13 cellular contexts compared by ENCODE assay signal in genomic region chr16:4136229-4136813, GRCh38. TPM values are rescaled to one million over a fixed set of nuclear protein-coding genes. Genes with fewer than 3 reads are reported as not detected.
DNase-seq lines count a peak whose midpoint lies in the region; FAIRE-seq and TF ChIP-seq lines count a peak whose summit lies in the region.
"Had no signal": no experiment of that assay in that cellular context is flagged by ENCODE, and none has a peak within 500 bp of the region (broad histone marks: within the 10 kb centered on the region; RNA-seq: fewer than 3 reads in every experiment).

No MANE protein-coding gene starts in this region.

- no peak overlapping the region for H3K23ac ChIP-seq in H1 (ENCODE audit: insufficient read length)
- H3K23ac ChIP-seq in mesendoderm (ENCODE audit: low read length), result no peak overlapping the region

- H3K4me3 ChIP-seq in H1 (ENCODE audit: extremely low read depth in 1 of 4, insufficient read depth in 2 of 4, low read depth in 3 of 4, low read length in 4 of 4) (no peak overlapping the region), mesendoderm (ENCODE audit: low read length) (no peak overlapping the region)

- H3K4me1 ChIP-seq in H1 (replicated peaks in 1 of 4; ENCODE audit: control insufficient read depth in 3 of 4, insufficient read depth in 4 of 4, low read length in 3 of 4) (peaks cover 0 to 10% (median 6%) of the 10 kb centered on the region in 4 experiments; a peak in 5 of 7 replicates), mesendoderm (ENCODE audit: control insufficient read depth, low read depth, low read length) (peaks cover 7% of the 10 kb centered on the region)

- no peak overlapping the region; the same call in 1 of the 2 replicates for H4K8ac ChIP-seq in H1 (ENCODE audit: extremely low read depth, insufficient read depth, low read length)
- no peak overlapping the region for H4K8ac ChIP-seq in mesendoderm (ENCODE audit: low read depth, low read length)

- peaks cover 0 to 6% of the 10 kb centered on the region in 2 experiments for H4K20me1 ChIP-seq in H1 (replicated peaks in 1 of 2; ENCODE audit: control insufficient read depth in 1 of 2, insufficient read depth in 2 of 2, low read length in 2 of 2)

- H2BK120ac ChIP-seq in H1 (replicated peaks; ENCODE audit: low read depth, low read length) (no peak overlapping the region), mesendoderm (ENCODE audit: low read depth, low read length) (no peak overlapping the region)

- no peak overlapping the region for H2BK5ac ChIP-seq in H1 (ENCODE audit: low read depth, low read length)
- no peak overlapping the region for H2BK5ac ChIP-seq in mesendoderm (ENCODE audit: low read length)

- 0 out of 2 replicates have a peak overlapping the region, but pooled peaks have one; percentile 39 for H2BK12ac ChIP-seq in H1 (ENCODE audit: low read depth, low read length)

- H3K79me2 ChIP-seq in H1 (ENCODE audit: control insufficient read depth in 1 of 2, insufficient read depth in 2 of 2, low read length in 2 of 2) (no peaks in the 10 kb centered on the region), mesendoderm (ENCODE audit: control insufficient read depth, insufficient read depth, low read length) (no peaks in the 10 kb centered on the region)

- no peak overlapping the region; the same call in 1 of the 2 replicates for H3K18ac ChIP-seq in H1 (ENCODE audit: extremely low read depth, low read length)
- H3K18ac ChIP-seq in mesendoderm (ENCODE audit: low read length), result no peak overlapping the region

- POLR2A ChIA-PET in H1 (lab: Charles Lee; ENCODE audit: partially characterized antibody), result no interaction called here

- H3K9ac ChIP-seq in H1 (replicated peaks in 1 of 4; ENCODE audit: extremely low read depth in 1 of 4, low read depth in 3 of 4, low read length in 3 of 4) (no peak overlapping the region), mesendoderm (ENCODE audit: low read length) (no peak overlapping the region)

- H3K36me3 ChIP-seq in H1 (ENCODE audit: control insufficient read depth in 2 of 4, insufficient read depth in 4 of 4, low read length in 3 of 4), result no peaks in the 10 kb centered on the region
- H3K36me3 ChIP-seq in mesendoderm (ENCODE audit: control insufficient read depth, insufficient read depth, low read length), result no peaks in the 10 kb centered on the region

- peaks cover 3% of the 10 kb centered on the region; the same call in 1 of the 2 replicates for H3K23me2 ChIP-seq in H1 (ENCODE audit: low read depth, low read length)

- H4K91ac ChIP-seq in H1 (replicated peaks; ENCODE audit: insufficient read length, low read length), result no peak overlapping the region

- TF ChIP-seq POLR2A in H1 (IDR thresholded peaks at IDR 0.05; ENCODE audit: control extremely low read depth in 1 of 2, low read depth in 2 of 2, low read length in 2 of 2), result no peak

- no peak overlapping the region for H4K5ac ChIP-seq in H1 (ENCODE audit: insufficient read length, low read depth, low read length)
- no peak overlapping the region for H4K5ac ChIP-seq in mesendoderm (ENCODE audit: low read length)

- peaks cover 0 to 11% (median 5%) of the 10 kb centered on the region in 4 experiments; a peak in 4 of 7 replicates for H3K27me3 ChIP-seq in H1 (replicated peaks in 1 of 4; ENCODE audit: control insufficient read depth in 3 of 4, extremely low read depth in 1 of 4, insufficient read depth in 3 of 4, low read length in 3 of 4)
- H3K27me3 ChIP-seq in mesendoderm (ENCODE audit: insufficient read depth, low read length, poor library complexity), result no peaks in the 10 kb centered on the region

- in situ Hi-C loops in Caki2 (cut with HindIII; ENCODE audit: low pct_unique_long_range_greater_than_20kb, low sequenced_read_pairs), result no loop called here

- TF ChIP-seq RAD21 in H1 (IDR thresholded peaks at IDR 0.05 in 1 of 2, conservative IDR thresholded peaks at IDR 0.05 in 1 of 2; ENCODE audit: low read depth in 2 of 2, low read length in 2 of 2), result no peak; a peak in 1 of 4 replicates

- 82% methylated on average over 9 of the region's 9 CpGs; no CpG with 5 or more reads in 1 of the 2 experiments for WGBS in H1 (ENCODE audit: extremely low coverage in 1 of 2, insufficient coverage in 1 of 2, insufficient read length in 1 of 2, insufficient replicate concordance in 2 of 2, low coverage in 1 of 2, low lambda C conversion rate in 2 of 2, missing lambda C conversion rate in 1 of 2), 2 experiments
- no CpG with 5 or more reads among the region's 9 CpGs for WGBS in mesendoderm (ENCODE audit: extremely low coverage, insufficient coverage, low lambda C conversion rate)

- H2AFZ ChIP-seq in H1 (ENCODE audit: low read length), result no peak overlapping the region

- H3K4ac ChIP-seq in H1 (replicated peaks; ENCODE audit: insufficient read length, low read depth, low read length) (no peak overlapping the region), mesendoderm (ENCODE audit: low read depth, low read length) (no peak overlapping the region)

- H2BK20ac ChIP-seq in H1 (ENCODE audit: low read length), result no peak overlapping the region

- no peak overlapping the region for H3K14ac ChIP-seq in H1 (ENCODE audit: insufficient read length)

- H3K27ac ChIP-seq in H1 (ENCODE audit: low read depth, low read length), result no peak overlapping the region
- no peak overlapping the region for H3K27ac ChIP-seq in mesendoderm (ENCODE audit: low read depth, low read length)

- peak in 1 of 3 experiments; percentile 7; a peak in 1 of 4 replicates for TF ChIP-seq CTCF in H1 (IDR thresholded peaks at IDR 0.05; ENCODE audit: control extremely low read depth in 1 of 3, insufficient read depth in 1 of 3, low read depth in 1 of 3, low read length in 3 of 3)

- CTCF ChIA-PET in H1 (lab: Charles Lee; ENCODE audit: partially characterized antibody), result interaction anchor here (1.0 to 2.0 kb wide), 2 partner anchors 10 to 21 kb away, joined by 3 to 6 read pairs; no protein-coding TSS in a partner anchor

- H2AK5ac ChIP-seq in H1 (ENCODE audit: low read depth, low read length), result no peak overlapping the region
- H2AK5ac ChIP-seq in mesendoderm (ENCODE audit: low read length), result no peak overlapping the region

- no peak overlapping the region for H3K4me2 ChIP-seq in H1 (ENCODE audit: insufficient read depth in 1 of 2, low read depth in 2 of 2, low read length in 2 of 2)
- no peak overlapping the region for H3K4me2 ChIP-seq in mesendoderm (ENCODE audit: low read length)

- H3K9me3 ChIP-seq in H1 (ENCODE audit: insufficient read depth in 2 of 2, low read depth in 1 of 2, low read length in 1 of 2), result 0 out of 4 replicates have a peak, but pooled peaks cover 0 to 4% of the 10 kb centered on the region in 2 experiments

- no peak for TF ChIP-seq EP300 in H1 (IDR thresholded peaks at IDR 0.05; ENCODE audit: borderline replicate concordance in 1 of 2, low read depth in 2 of 2, low read length in 2 of 2)

- H3K56ac ChIP-seq in H1 (replicated peaks; ENCODE audit: insufficient read length, low read depth, low read length) (no peak overlapping the region), mesendoderm (ENCODE audit: low read length) (no peak overlapping the region)

- no peaks in the 10 kb centered on the region for H3K79me1 ChIP-seq in H1 (ENCODE audit: low read depth, low read length)
- no peaks in the 10 kb centered on the region for H3K79me1 ChIP-seq in mesendoderm (ENCODE audit: low read length)

- H2BK15ac ChIP-seq in H1 (ENCODE audit: low read length) (no peak overlapping the region), mesendoderm (replicated peaks; ENCODE audit: low read depth) (no peak overlapping the region)

- peak; percentile 90 for DNase-seq in Caki2 (ENCODE audit: low read depth)
- DNase-seq in NCI-H2029 treated with DMSO at 0.1 percent for 48 hours (lab: John Stamatoyannopoulos, UW), result peak; percentile 61
- no peak for DNase-seq in H1 (ENCODE audit: low read depth in 1 of 2, low spot score in 2 of 2)
- DNase-seq in mesendoderm, result peak; percentile 94
- DNase-seq in CD1c-positive myeloid dendritic cell (ENCODE audit: extremely low spot score), result no peak
- DNase-seq in NCI-H2171 (lab: John Stamatoyannopoulos, UW), result no peak
- no peak for DNase-seq in ecto neural progenitor cell (ENCODE audit: low spot score)
- no peak for DNase-seq in activated effector memory CD4-positive, alpha-beta T cell treated with anti-CD3 and anti-CD28 coated beads, Interleukin-2, amount 50 U/mL, for 16 hours
- DNase-seq: activated T-cell treated with anti-CD3 and anti-CD28 coated beads, Interleukin-2, amount 50 U/mL, for 1 hour; glutamatergic neuron; HCEC 1CT; NCI-H1436 treated with DMSO at 0.1 percent for 48 hours; nucleus accumbens had no signal

- no peak for FAIRE-seq in H1 (lab: Jason Lieb, UNC)

TF ChIP-seq in H1, 55 proteins besides CTCF, POLR2A, EP300 and RAD21 (continues in another document):
- no peak for TF ChIP-seq SP2 (IDR thresholded peaks at IDR 0.05; ENCODE audit: low read length)
- no peak for TF ChIP-seq POU5F1 (IDR thresholded peaks at IDR 0.05; ENCODE audit: low read depth, low read length)
- no peak for TF ChIP-seq ZNF274 (IDR thresholded peaks at IDR 0.05; ENCODE audit: borderline replicate concordance, extremely low read depth, low read length)
- TF ChIP-seq TEAD4 (IDR thresholded peaks at IDR 0.05; ENCODE audit: low read depth, low read length), result peak; percentile 89
- TF ChIP-seq E2F6 (IDR thresholded peaks at IDR 0.05), result peak; percentile 36
- no peak for TF ChIP-seq EGR1 (IDR thresholded peaks at IDR 0.05; ENCODE audit: borderline replicate concordance, low read depth, low read length)
- no peak for TF ChIP-seq POLR2AphosphoS5 (IDR thresholded peaks at IDR 0.05; ENCODE audit: low read depth, low read length)
- no peak for TF ChIP-seq ASH2L (IDR thresholded peaks at IDR 0.05; ENCODE audit: low read length)
- TF ChIP-seq CREB1 (IDR thresholded peaks at IDR 0.05), result no peak
- no peak for TF ChIP-seq CTBP2 (IDR thresholded peaks at IDR 0.05; ENCODE audit: borderline replicate concordance, insufficient read depth, insufficient read length, low read length)

RNA-seq across cellular contexts. Expression of gene ADCY9, which starts 20.1 kb away (rescaled TPM):
- 7.8 and 26.1 TPM in 2 replicates for total RNA-seq in Caki2 (2014; rRNA removed; shearing (Covaris generic); ENCODE audit: low replicate concordance)
- 13.1 and 13.4 TPM in 2 replicates for total RNA-seq in H1 (2021; fragmentation: NEBNext Ultra II Directional; extraction: Animal tissue kit (Norgen Biotek cat#: 25700))
- 5.4 and 10.5 TPM in 2 replicates for polyA plus RNA-seq in H1 (2011; rRNA removed)
- polyA plus RNA-seq in H1 (2011; cell fraction: cytosol; rRNA removed), result 4.9 TPM
- 11.9 TPM for polyA plus RNA-seq in H1 (2011; cell fraction: nucleus; rRNA removed)
- polyA plus RNA-seq in H1 (2012, experiment 1 of 2), result 5.1 to 6.7 TPM (median 5.5 TPM) in 4 replicates
- 4.0 TPM for polyA plus RNA-seq in H1 (2012, experiment 2 of 2)
- polyA plus RNA-seq in H1 (2013, experiment 1 of 2), result 9.1 TPM
- 10.1 TPM for polyA plus RNA-seq in H1 (2013, experiment 2 of 2)
- 8.1 and 11.4 TPM in 2 replicates for polyA minus RNA-seq in H1 (2011; rRNA and poly(A)+ RNA removed)
- 21.2 TPM for polyA minus RNA-seq in H1 (2011; cell fraction: cytosol; rRNA and poly(A)+ RNA removed)
- 9.9 TPM for polyA minus RNA-seq in H1 (2011; cell fraction: nucleus; rRNA and poly(A)+ RNA removed)
- polyA plus RNA-seq in mesendoderm (2013, experiment 1 of 2), result 2.8 TPM
- polyA plus RNA-seq in mesendoderm (2013, experiment 2 of 2), result 2.9 TPM

Comparison
In these comparisons a context has a peak if more than half of its experiments do, and no peak if none do; other contexts are left out.
1. DNase-seq: peak in Caki2 (single experiment), NCI-H2029 treated with DMSO at 0.1 percent for 48 hours (single experiment) and mesendoderm (single experiment); none in H1 (0 of 2), CD1c-positive myeloid dendritic cell (single experiment), NCI-H2171 (single experiment), ecto neural progenitor cell (single experiment) and activated effector memory CD4-positive, alpha-beta T cell treated with anti-CD3 and anti-CD28 coated beads, Interleukin-2, amount 50 U/mL, for 16 hours (single experiment).